ENCODE assay signal across 20 cellular contexts in the genomic region with DNA sequence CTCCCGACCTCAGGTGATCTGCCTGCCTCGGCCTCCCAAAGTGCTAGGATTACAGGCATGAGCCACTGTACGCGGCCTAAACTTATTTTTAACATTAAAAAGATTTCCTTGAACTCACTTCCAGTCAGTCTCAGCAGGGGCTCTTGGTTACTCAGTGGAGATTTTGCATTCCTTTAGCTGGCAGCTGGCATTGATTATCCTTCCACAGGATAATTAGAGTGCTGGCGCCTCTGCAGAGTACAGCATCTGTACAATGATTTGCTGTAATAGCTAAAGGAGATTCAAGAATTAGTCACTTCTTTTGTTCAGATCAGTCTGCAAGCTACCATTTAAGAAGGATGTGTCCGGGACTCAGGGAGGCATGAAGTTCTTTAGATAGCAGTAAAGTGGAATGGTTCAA.
DNase-seq lines count a peak whose midpoint lies in the region; ATAC-seq and TF ChIP-seq lines count a peak whose summit lies in the region.
"Had no signal": no experiment of that assay in that cellular context is flagged by ENCODE, and none has a peak within 500 bp of the region (broad histone marks: within the 10 kb centered on the region; RNA-seq: fewer than 3 reads in every experiment).

No MANE protein-coding gene starts in this region.

- H3K9ac ChIP-seq in SK-N-MC (ENCODE audit: insufficient read length), result no peak overlapping the region

- H3K36me3 ChIP-seq in SK-N-MC (ENCODE audit: insufficient read depth, low read length), result no peaks in the 10 kb centered on the region

- H3K4me3 ChIP-seq in AG10803 (ENCODE audit: low read length) (no peak overlapping the region), SK-N-MC (peak overlapping the region; percentile 0; the same call in 1 of the 2 replicates)

- DNase-seq in AG10803 (ENCODE audit: low read depth), result peak; percentile 63
- peak; percentile 18 for DNase-seq in EH (ENCODE audit: low read depth)
- DNase-seq in SK-N-MC (ENCODE audit: low read depth, low spot score), result peak; percentile 87
- peak; percentile 2 for DNase-seq in fibroblast of peridontal ligament (ENCODE audit: extremely low read depth)
- no peak for DNase-seq in activated CD4-positive, CD25-positive, alpha-beta regulatory T cell treated with anti-CD3 and anti-CD28 coated beads, Interleukin-2, amount 50 U/mL, for 72 hours
- no peak for DNase-seq in stimulated activated naive CD4-positive, alpha-beta T cell treated with Interleukin-2 at 50 U/mL for 16 hours (lab: John Stamatoyannopoulos, UW)
- DNase-seq: Caco-2; CD4-positive, alpha-beta T cell; H7; IMR-90; NCI-H1048; NCI-H1436 treated with DMSO at 0.1 percent for 48 hours; NCI-H2081 treated with DMSO at 0.1 percent for 48 hours; NCI-H82; OCI-M1; SHP77; T-cell had no signal

- peak overlapping the region; percentile 27 for H3K27ac ChIP-seq in SK-N-MC
- H3K27ac ChIP-seq: HL-60 had no signal

- TF ChIP-seq CTCF in AG10803 (conservative IDR thresholded peaks at IDR 0.05; ENCODE audit: low read length), result no peak

- no peaks in the 10 kb centered on the region for H3K9me3 ChIP-seq in SK-N-MC (ENCODE audit: low read depth, low read length)
- H3K9me3 ChIP-seq: Caco-2 had no signal

- ATAC-seq in GM21423 (IDR thresholded peaks at IDR 0.05; ENCODE audit: unreplicated experiment), result no peak
- ATAC-seq: SK-N-SH treated with all-trans-retinoic acid at 6 μM for 48 hours, T-cell had no signal

Comparison
In these comparisons a context has a peak if more than half of its experiments do, and no peak if none do; other contexts are left out.
1. DNase-seq: peak in AG10803 (single experiment), EH (single experiment), SK-N-MC (single experiment) and fibroblast of peridontal ligament (single experiment); none in activated CD4-positive, CD25-positive, alpha-beta regulatory T cell treated with anti-CD3 and anti-CD28 coated beads, Interleukin-2, amount 50 U/mL, for 72 hours (single experiment) and stimulated activated naive CD4-positive, alpha-beta T cell treated with Interleukin-2 at 50 U/mL for 16 hours (single experiment).